Comparison of ENCODE assay signal across 8 cellular contexts in the genomic region with DNA sequence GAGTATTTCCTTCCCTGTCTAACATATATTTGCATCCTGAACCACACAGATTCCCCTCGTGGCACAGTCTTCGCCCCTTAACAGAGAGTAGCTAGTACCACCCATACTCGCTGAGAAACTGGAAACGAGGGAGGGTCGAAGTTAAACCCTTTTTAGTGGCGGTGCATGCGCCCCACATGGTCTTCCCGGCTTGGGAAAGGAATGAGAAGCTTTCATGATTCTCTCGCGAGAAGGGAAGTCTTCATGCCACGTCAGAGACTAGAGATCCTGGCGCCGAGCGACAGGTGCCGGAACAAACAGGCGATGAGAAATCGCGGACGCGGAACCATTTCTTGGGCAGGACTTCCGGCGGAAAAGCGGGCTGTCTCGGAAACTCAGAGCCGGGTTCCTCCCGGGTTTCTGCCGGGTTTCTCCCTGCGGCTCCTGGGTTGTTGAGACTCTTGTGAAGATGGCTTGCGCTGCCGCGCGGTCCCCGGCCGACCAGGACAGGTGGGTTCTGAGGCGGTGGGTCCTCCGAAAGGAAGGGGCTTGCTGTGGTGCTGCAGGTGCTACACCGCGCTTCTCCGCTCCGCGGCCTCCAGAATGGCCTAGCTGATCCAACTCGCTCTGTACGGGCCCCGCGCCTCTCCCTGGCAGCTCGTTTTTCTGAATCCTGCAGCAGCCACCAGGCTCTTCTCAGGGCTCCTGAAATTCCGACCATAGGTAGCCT. TPM values are rescaled to one million over a fixed set of nuclear protein-coding genes. Genes with fewer than 3 reads are reported as not detected.
DNase-seq lines count a peak whose midpoint lies in the region; ATAC-seq and TF ChIP-seq lines count a peak whose summit lies in the region.

Gene SRP19 (plus strand): TSS at position 359 of the 709 bp plus-strand sequence. CDS start 90 bp downstream, at position 449.

- peak within 1 kb of the TSS; percentile 64 for H3K27ac ChIP-seq in temporal lobe (ENCODE audit: low read depth, low read length)

- ATAC-seq in HG02588 (IDR thresholded peaks at IDR 0.05; ENCODE audit: unreplicated experiment), result peak; percentile 98
- peak; percentile 97 for ATAC-seq in SK-N-SH treated with all-trans-retinoic acid at 6 μM for 48 hours

- H3K4me1 Mint-ChIP-seq in activated naive CD4-positive, alpha-beta T cell treated with anti-CD3 and anti-CD28 coated beads, Interleukin-2, amount 50 U/mL, for 24 hours, result peaks cover 28% of the 10 kb centered on the region

- H3K4me3 ChIP-seq in GM08714 (ENCODE audit: low read length), result peak within 1 kb of the TSS; percentile 98

- H3K36me3 Mint-ChIP-seq in activated naive CD4-positive, alpha-beta T cell treated with anti-CD3 and anti-CD28 coated beads, Interleukin-2, amount 50 U/mL, for 24 hours, result peaks cover 5% of the 10 kb centered on the region

- peak within 1 kb of the TSS; percentile 96 for H3K4me3 Mint-ChIP-seq in activated naive CD4-positive, alpha-beta T cell treated with anti-CD3 and anti-CD28 coated beads, Interleukin-2, amount 50 U/mL, for 24 hours

- H3K9me3 Mint-ChIP-seq in activated naive CD4-positive, alpha-beta T cell treated with anti-CD3 and anti-CD28 coated beads, Interleukin-2, amount 50 U/mL, for 24 hours, result no peaks in the 10 kb centered on the region

- H3K27me3 Mint-ChIP-seq in activated naive CD4-positive, alpha-beta T cell treated with anti-CD3 and anti-CD28 coated beads, Interleukin-2, amount 50 U/mL, for 24 hours, result peaks cover 3% of the 10 kb centered on the region

- DNase-seq in NCI-H1092 (lab: John Stamatoyannopoulos, UW) (peak; percentile 94), glomerular endothelial cell (ENCODE audit: extremely low read depth, low read depth, low spot score) (peak; percentile 87), occipital lobe (lab: John Stamatoyannopoulos, UW) (peak; percentile 92)

- peak within 1 kb of the TSS; percentile 98 for H3K27ac Mint-ChIP-seq in activated naive CD4-positive, alpha-beta T cell treated with anti-CD3 and anti-CD28 coated beads, Interleukin-2, amount 50 U/mL, for 24 hours

TF ChIP-seq in SK-N-SH treated with all-trans-retinoic acid at 6 μM for 48 hours, 23 proteins besides CTCF, POLR2A, EP300 and RAD21:
- TF ChIP-seq, protein P1, sequence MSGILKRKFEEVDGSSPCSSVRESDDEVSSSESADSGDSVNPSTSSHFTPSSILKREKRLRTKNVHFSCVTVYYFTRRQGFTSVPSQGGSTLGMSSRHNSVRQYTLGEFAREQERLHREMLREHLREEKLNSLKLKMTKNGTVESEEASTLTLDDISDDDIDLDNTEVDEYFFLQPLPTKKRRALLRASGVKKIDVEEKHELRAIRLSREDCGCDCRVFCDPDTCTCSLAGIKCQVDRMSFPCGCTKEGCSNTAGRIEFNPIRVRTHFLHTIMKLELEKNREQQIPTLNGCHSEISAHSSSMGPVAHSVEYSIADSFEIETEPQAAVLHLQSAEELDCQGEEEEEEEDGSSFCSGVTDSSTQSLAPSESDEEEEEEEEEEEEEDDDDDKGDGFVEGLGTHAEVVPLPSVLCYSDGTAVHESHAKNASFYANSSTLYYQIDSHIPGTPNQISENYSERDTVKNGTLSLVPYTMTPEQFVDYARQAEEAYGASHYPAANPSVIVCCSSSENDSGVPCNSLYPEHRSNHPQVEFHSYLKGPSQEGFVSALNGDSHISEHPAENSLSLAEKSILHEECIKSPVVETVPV (CRISPR knock-in tag; IDR thresholded peaks at IDR 0.05), result no peak
- peak; percentile 96 for TF ChIP-seq CSDC2 (CRISPR knock-in tag; IDR thresholded peaks at IDR 0.05)
- no peak for TF ChIP-seq BACH2 (CRISPR knock-in tag; IDR thresholded peaks at IDR 0.05; ENCODE audit: borderline replicate concordance)
- TF ChIP-seq TOX (CRISPR knock-in tag; IDR thresholded peaks at IDR 0.05; ENCODE audit: borderline replicate concordance), result no peak
- TF ChIP-seq, protein P2, sequence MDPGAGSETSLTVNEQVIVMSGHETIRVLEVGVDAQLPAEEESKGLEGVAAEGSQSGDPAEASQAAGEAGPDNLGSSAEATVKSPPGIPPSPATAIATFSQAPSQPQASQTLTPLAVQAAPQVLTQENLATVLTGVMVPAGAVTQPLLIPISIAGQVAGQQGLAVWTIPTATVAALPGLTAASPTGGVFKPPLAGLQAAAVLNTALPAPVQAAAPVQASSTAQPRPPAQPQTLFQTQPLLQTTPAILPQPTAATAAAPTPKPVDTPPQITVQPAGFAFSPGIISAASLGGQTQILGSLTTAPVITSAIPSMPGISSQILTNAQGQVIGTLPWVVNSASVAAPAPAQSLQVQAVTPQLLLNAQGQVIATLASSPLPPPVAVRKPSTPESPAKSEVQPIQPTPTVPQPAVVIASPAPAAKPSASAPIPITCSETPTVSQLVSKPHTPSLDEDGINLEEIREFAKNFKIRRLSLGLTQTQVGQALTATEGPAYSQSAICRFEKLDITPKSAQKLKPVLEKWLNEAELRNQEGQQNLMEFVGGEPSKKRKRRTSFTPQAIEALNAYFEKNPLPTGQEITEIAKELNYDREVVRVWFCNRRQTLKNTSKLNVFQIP (CRISPR knock-in tag; IDR thresholded peaks at IDR 0.05; ENCODE audit: borderline replicate concordance, low read depth), result 0 out of 2 replicates have a peak, but pooled peaks have one; percentile 58
- TF ChIP-seq GLIS3 (CRISPR knock-in tag; IDR thresholded peaks at IDR 0.05), result no peak; the same call in 1 of the 2 replicates
- TF ChIP-seq TSHZ2 (CRISPR knock-in tag; IDR thresholded peaks at IDR 0.05), result 0 out of 2 replicates have a peak, but pooled peaks have one; percentile 36
- TF ChIP-seq, protein P3, sequence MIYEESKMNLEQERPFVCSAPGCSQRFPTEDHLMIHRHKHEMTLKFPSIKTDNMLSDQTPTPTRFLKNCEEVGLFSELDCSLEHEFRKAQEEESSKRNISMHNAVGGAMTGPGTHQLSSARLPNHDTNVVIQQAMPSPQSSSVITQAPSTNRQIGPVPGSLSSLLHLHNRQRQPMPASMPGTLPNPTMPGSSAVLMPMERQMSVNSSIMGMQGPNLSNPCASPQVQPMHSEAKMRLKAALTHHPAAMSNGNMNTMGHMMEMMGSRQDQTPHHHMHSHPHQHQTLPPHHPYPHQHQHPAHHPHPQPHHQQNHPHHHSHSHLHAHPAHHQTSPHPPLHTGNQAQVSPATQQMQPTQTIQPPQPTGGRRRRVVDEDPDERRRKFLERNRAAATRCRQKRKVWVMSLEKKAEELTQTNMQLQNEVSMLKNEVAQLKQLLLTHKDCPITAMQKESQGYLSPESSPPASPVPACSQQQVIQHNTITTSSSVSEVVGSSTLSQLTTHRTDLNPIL (CRISPR knock-in tag; IDR thresholded peaks at IDR 0.05; ENCODE audit: low read depth), result no peak
- no peak for TF ChIP-seq ZC3H10 (CRISPR knock-in tag; IDR thresholded peaks at IDR 0.05)
- TF ChIP-seq OSR1 (CRISPR knock-in tag; IDR thresholded peaks at IDR 0.05), result no peak
- TF ChIP-seq ZFP30 (CRISPR knock-in tag; IDR thresholded peaks at IDR 0.05), result no peak
- no peak for TF ChIP-seq PPARA (CRISPR knock-in tag; IDR thresholded peaks at IDR 0.05; ENCODE audit: borderline replicate concordance)
- peak; percentile 55; the same call in 1 of the 2 replicates for TF ChIP-seq SNAI2 (CRISPR knock-in tag; IDR thresholded peaks at IDR 0.05)
- TF ChIP-seq ARNTL (CRISPR knock-in tag; IDR thresholded peaks at IDR 0.05; ENCODE audit: borderline replicate concordance, low read depth), result no peak
- 0 out of 2 replicates have a peak, but pooled peaks have one; percentile 31 for TF ChIP-seq ISL1 (CRISPR knock-in tag; IDR thresholded peaks at IDR 0.05)
- 0 out of 2 replicates have a peak, but pooled peaks have one; percentile 53 for TF ChIP-seq ZFP3 (CRISPR knock-in tag; IDR thresholded peaks at IDR 0.05)
- no peak for TF ChIP-seq ZNF70 (CRISPR knock-in tag; IDR thresholded peaks at IDR 0.05)
- TF ChIP-seq ZNF8 (CRISPR knock-in tag; IDR thresholded peaks at IDR 0.05), result peak; percentile 26; the same call in 1 of the 2 replicates

RNA-seq across cellular contexts. Expression of gene SRP19, which starts in this region (rescaled TPM):
- total RNA-seq in glomerular endothelial cell (94.4 and 96.0 TPM in 2 replicates), occipital lobe (33.8 TPM), temporal lobe (43.8 TPM)

Comparison
In these comparisons a context has a peak if more than half of its experiments do, and no peak if none do; other contexts are left out.
1. Peak in every context shown above with its lines: DNase-seq, ATAC-seq, H3K4me3 ChIP-seq and H3K27ac ChIP-seq.